In the genomic region with DNA sequence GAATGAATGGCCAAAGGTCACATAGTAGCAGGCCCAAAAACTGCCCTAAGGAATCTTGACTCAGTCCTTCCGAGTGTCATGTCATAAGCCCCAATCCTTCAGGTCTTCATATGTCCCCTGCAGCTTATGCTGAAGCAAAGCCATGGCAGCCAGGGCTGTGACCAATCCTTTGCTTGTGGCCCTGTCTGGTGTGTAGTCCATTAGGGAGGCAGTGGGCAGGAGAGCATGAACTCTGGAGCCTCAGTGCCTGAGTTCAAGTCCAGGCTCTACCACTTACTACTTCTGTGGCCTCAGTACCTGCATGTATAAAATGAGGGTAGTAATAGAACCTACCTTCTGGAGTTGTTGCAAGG, we compare ENCODE assay signal across 12 cellular contexts. TPM values are rescaled to one million over a fixed set of nuclear protein-coding genes. Genes with fewer than 3 reads are reported as not detected.
DNase-seq lines count a peak whose midpoint lies in the region; ATAC-seq and TF ChIP-seq lines count a peak whose summit lies in the region.
"Had no signal": no experiment of that assay in that cellular context is flagged by ENCODE, and none has a peak within 500 bp of the region (broad histone marks: within the 10 kb centered on the region; RNA-seq: fewer than 3 reads in every experiment).

No MANE protein-coding gene starts in this region.

- H3K27me3 Mint-ChIP-seq in activated CD4-positive, alpha-beta T cell treated with anti-CD3 and anti-CD28 coated beads, Interleukin-2, amount 10 ng/mL, durations not matched to agents 7 days and 5 days = no peaks in the 10 kb centered on the region
- H3K27me3 Mint-ChIP-seq in WTC11 (ENCODE audit: low read depth) = no peaks in the 10 kb centered on the region
- H3K27me3 Mint-ChIP-seq: activated naive CD8-positive, alpha-beta T cell treated with anti-CD3 and anti-CD28 coated beads for 36 hours had no signal

- POLR2A ChIA-PET in activated CD4-positive, alpha-beta T cell treated with anti-CD3 and anti-CD28 coated beads, Interleukin-2, amount 10 ng/mL, durations not matched to agents 7 days and 5 days (lab: Charles Lee) = no interaction called here
- POLR2A ChIA-PET in WTC11 (lab: Charles Lee) = no interaction called here

- CTCF ChIA-PET in activated CD4-positive, alpha-beta T cell treated with anti-CD3 and anti-CD28 coated beads, Interleukin-2, amount 10 ng/mL, durations not matched to agents 7 days and 5 days (lab: Charles Lee) = interaction anchor here (1.2 kb wide), 1 partner anchor 17 kb away, joined by 4 read pairs; no protein-coding TSS in a partner anchor
- CTCF ChIA-PET in WTC11 (lab: Charles Lee) = interaction anchor here (0.9 to 2.8 kb wide), 10 partner anchors 7 to 168 kb away, joined by 3 to 9 read pairs (median 4); no protein-coding TSS in a partner anchor

- no peak for TF ChIP-seq CTCF in WTC11 (IDR thresholded peaks at IDR 0.05)

- H3K27ac Mint-ChIP-seq in activated CD4-positive, alpha-beta T cell treated with anti-CD3 and anti-CD28 coated beads, Interleukin-2, amount 10 ng/mL, durations not matched to agents 7 days and 5 days = peak overlapping the region; percentile 82
- H3K27ac Mint-ChIP-seq in WTC11 = peak overlapping the region; percentile 16; the same call in 1 of the 2 replicates
- H3K27ac Mint-ChIP-seq in stimulated activated effector memory CD8-positive, alpha-beta T cell treated with anti-CD3 and anti-CD28 coated beads, Interleukin-12 subunit alpha, Interleukin-12 subunit beta, amount 100 ng/mL, for 72 hours = peak overlapping the region; percentile 92
- H3K27ac Mint-ChIP-seq: activated naive CD8-positive, alpha-beta T cell treated with anti-CD3 and anti-CD28 coated beads for 36 hours had no signal

- peaks cover 86% of the 10 kb centered on the region for H3K4me1 Mint-ChIP-seq in activated CD4-positive, alpha-beta T cell treated with anti-CD3 and anti-CD28 coated beads, Interleukin-2, amount 10 ng/mL, durations not matched to agents 7 days and 5 days
- peaks cover 74% of the 10 kb centered on the region for H3K4me1 Mint-ChIP-seq in WTC11
- peaks cover 95% of the 10 kb centered on the region for H3K4me1 Mint-ChIP-seq in stimulated activated effector memory CD8-positive, alpha-beta T cell treated with anti-CD3 and anti-CD28 coated beads, Interleukin-12 subunit alpha, Interleukin-12 subunit beta, amount 100 ng/mL, for 72 hours

- H3K4me3 Mint-ChIP-seq in activated CD4-positive, alpha-beta T cell treated with anti-CD3 and anti-CD28 coated beads, Interleukin-2, amount 10 ng/mL, durations not matched to agents 7 days and 5 days = no peak overlapping the region
- no peak overlapping the region for H3K4me3 Mint-ChIP-seq in WTC11
- H3K4me3 Mint-ChIP-seq in stimulated activated effector memory CD8-positive, alpha-beta T cell treated with anti-CD3 and anti-CD28 coated beads, Interleukin-12 subunit alpha, Interleukin-12 subunit beta, amount 100 ng/mL, for 72 hours = peak overlapping the region; percentile 25
- H3K4me3 Mint-ChIP-seq: activated naive CD8-positive, alpha-beta T cell treated with anti-CD3 and anti-CD28 coated beads for 36 hours had no signal

- peaks cover 2% of the 10 kb centered on the region for H3K9me3 Mint-ChIP-seq in activated CD4-positive, alpha-beta T cell treated with anti-CD3 and anti-CD28 coated beads, Interleukin-2, amount 10 ng/mL, durations not matched to agents 7 days and 5 days
- H3K9me3 Mint-ChIP-seq in WTC11 = no peaks in the 10 kb centered on the region
- H3K9me3 Mint-ChIP-seq in stimulated activated effector memory CD8-positive, alpha-beta T cell treated with anti-CD3 and anti-CD28 coated beads, Interleukin-12 subunit alpha, Interleukin-12 subunit beta, amount 100 ng/mL, for 72 hours = no peaks in the 10 kb centered on the region
- H3K9me3 Mint-ChIP-seq: activated naive CD8-positive, alpha-beta T cell treated with anti-CD3 and anti-CD28 coated beads for 36 hours had no signal

- H3K36me3 Mint-ChIP-seq in activated CD4-positive, alpha-beta T cell treated with anti-CD3 and anti-CD28 coated beads, Interleukin-2, amount 10 ng/mL, durations not matched to agents 7 days and 5 days (ENCODE audit: low read depth) = peaks cover 28% of the 10 kb centered on the region
- H3K36me3 Mint-ChIP-seq in WTC11 = peaks cover 13% of the 10 kb centered on the region
- H3K36me3 Mint-ChIP-seq in stimulated activated effector memory CD8-positive, alpha-beta T cell treated with anti-CD3 and anti-CD28 coated beads, Interleukin-12 subunit alpha, Interleukin-12 subunit beta, amount 100 ng/mL, for 72 hours = peaks cover 7% of the 10 kb centered on the region
- H3K36me3 Mint-ChIP-seq: activated naive CD8-positive, alpha-beta T cell treated with anti-CD3 and anti-CD28 coated beads for 36 hours had no signal

- DNase-seq in activated CD4-positive, alpha-beta T cell treated with anti-CD3 and anti-CD28 coated beads, Interleukin-2, amount 10 ng/mL, durations not matched to agents 7 days and 5 days = no peak
- no peak for DNase-seq in activated CD4-positive, alpha-beta T cell treated with anti-CD3 and anti-CD28 coated beads for 48 hours
- DNase-seq in WTC11 (ENCODE audit: low spot score) = no peak
- peak; percentile 64 for DNase-seq in islet precursor cell
- DNase-seq in stimulated activated effector memory CD8-positive, alpha-beta T cell treated with anti-CD3 and anti-CD28 coated beads, Interleukin-12 subunit alpha, Interleukin-12 subunit beta, amount 100 ng/mL, for 72 hours (ENCODE audit: low spot score in 2 of 2) = no peak
- DNase-seq in activated gamma-delta T cell treated with Interleukin-2 at 50 U/mL for 16 hours = no peak
- no peak for DNase-seq in NCI-H2196 treated with DMSO at 0.1 percent for 48 hours (lab: John Stamatoyannopoulos, UW; ENCODE audit: unreplicated experiment)
- DNase-seq: activated CD4-positive, CD25-positive, alpha-beta regulatory T cell; activated naive CD8-positive, alpha-beta T cell treated with anti-CD3 and anti-CD28 coated beads for 36 hours; NCI-H2029 treated with DMSO at 0.1 percent for 48 hours had no signal

- ATAC-seq in WTC11 (no peak), HG02981 (IDR thresholded peaks at IDR 0.05; ENCODE audit: unreplicated experiment) (no peak)
- ATAC-seq in stimulated activated effector memory CD8-positive, alpha-beta T cell treated with anti-CD3 and anti-CD28 coated beads, Interleukin-12 subunit alpha, Interleukin-12 subunit beta, amount 100 ng/mL, for 72 hours = no peak
- ATAC-seq: K562 had no signal

TF ChIP-seq in WTC11, 78 proteins besides CTCF, POLR2A, EP300 and RAD21 (continues in another document):
- TF ChIP-seq ZNF423 (CRISPR knock-in tag; IDR thresholded peaks at IDR 0.05) = no peak
- TF ChIP-seq, protein P1, sequence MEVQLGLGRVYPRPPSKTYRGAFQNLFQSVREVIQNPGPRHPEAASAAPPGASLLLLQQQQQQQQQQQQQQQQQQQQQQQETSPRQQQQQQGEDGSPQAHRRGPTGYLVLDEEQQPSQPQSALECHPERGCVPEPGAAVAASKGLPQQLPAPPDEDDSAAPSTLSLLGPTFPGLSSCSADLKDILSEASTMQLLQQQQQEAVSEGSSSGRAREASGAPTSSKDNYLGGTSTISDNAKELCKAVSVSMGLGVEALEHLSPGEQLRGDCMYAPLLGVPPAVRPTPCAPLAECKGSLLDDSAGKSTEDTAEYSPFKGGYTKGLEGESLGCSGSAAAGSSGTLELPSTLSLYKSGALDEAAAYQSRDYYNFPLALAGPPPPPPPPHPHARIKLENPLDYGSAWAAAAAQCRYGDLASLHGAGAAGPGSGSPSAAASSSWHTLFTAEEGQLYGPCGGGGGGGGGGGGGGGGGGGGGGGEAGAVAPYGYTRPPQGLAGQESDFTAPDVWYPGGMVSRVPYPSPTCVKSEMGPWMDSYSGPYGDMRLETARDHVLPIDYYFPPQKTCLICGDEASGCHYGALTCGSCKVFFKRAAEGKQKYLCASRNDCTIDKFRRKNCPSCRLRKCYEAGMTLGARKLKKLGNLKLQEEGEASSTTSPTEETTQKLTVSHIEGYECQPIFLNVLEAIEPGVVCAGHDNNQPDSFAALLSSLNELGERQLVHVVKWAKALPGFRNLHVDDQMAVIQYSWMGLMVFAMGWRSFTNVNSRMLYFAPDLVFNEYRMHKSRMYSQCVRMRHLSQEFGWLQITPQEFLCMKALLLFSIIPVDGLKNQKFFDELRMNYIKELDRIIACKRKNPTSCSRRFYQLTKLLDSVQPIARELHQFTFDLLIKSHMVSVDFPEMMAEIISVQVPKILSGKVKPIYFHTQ (CRISPR knock-in tag; IDR thresholded peaks at IDR 0.05) = no peak
- TF ChIP-seq ZNF317 (CRISPR knock-in tag; IDR thresholded peaks at IDR 0.05; ENCODE audit: borderline replicate concordance, low read depth) = no peak
- no peak for TF ChIP-seq ZNF396 (CRISPR knock-in tag; IDR thresholded peaks at IDR 0.05; ENCODE audit: borderline replicate concordance)
- TF ChIP-seq ZNF121 (CRISPR knock-in tag; IDR thresholded peaks at IDR 0.05) = no peak
- TF ChIP-seq NFYB (CRISPR knock-in tag; conservative IDR thresholded peaks at IDR 0.05; ENCODE audit: low read depth) = no peak
- TF ChIP-seq ESRRA (CRISPR knock-in tag; IDR thresholded peaks at IDR 0.05; ENCODE audit: borderline replicate concordance) = no peak
- no peak for TF ChIP-seq TCF7 (CRISPR knock-in tag; IDR thresholded peaks at IDR 0.05; ENCODE audit: low read depth)
- TF ChIP-seq MLX (CRISPR knock-in tag; IDR thresholded peaks at IDR 0.05) = no peak
- TF ChIP-seq ATF2 (CRISPR knock-in tag; IDR thresholded peaks at IDR 0.05; ENCODE audit: borderline replicate concordance, low read depth) = no peak
- TF ChIP-seq NR2C2 (CRISPR knock-in tag; IDR thresholded peaks at IDR 0.05) = no peak

RNA-seq across cellular contexts. Expression of gene PLEKHG3, which starts 20.3 kb away (rescaled TPM):
- total RNA-seq in activated CD4-positive, alpha-beta T cell treated with anti-CD3 and anti-CD28 coated beads, Interleukin-2, amount 10 ng/mL, durations not matched to agents 7 days and 5 days = 10 to 100 TPM; 36.0 to 39.5 TPM
- total RNA-seq in WTC11 (2021) = 70.6 to 75.3 TPM (median 71.8 TPM) in 3 replicates

Comparison
In these comparisons a context has a peak if more than half of its experiments do, and no peak if none do; other contexts are left out.
1. H3K27ac Mint-ChIP-seq: peak in every context shown above with its lines; median percentile 92 in stimulated activated effector memory CD8-positive, alpha-beta T cell treated with anti-CD3 and anti-CD28 coated beads, Interleukin-12 subunit alpha, Interleukin-12 subunit beta, amount 100 ng/mL, for 72 hours; 82 in activated CD4-positive, alpha-beta T cell treated with anti-CD3 and anti-CD28 coated beads, Interleukin-2, amount 10 ng/mL, durations not matched to agents 7 days and 5 days; 16 in WTC11.